In genomic region chr7:132690174-132690573, GRCh38 we compare ENCODE assay signal across 2 cellular contexts.
TF ChIP-seq lines count a peak whose summit lies in the region.

No MANE protein-coding gene starts in this region.

TF ChIP-seq in HepG2, 621 proteins besides CTCF, POLR2A, EP300 and RAD21 (continued from another document):
- TF ChIP-seq ZBTB40 (IDR thresholded peaks at IDR 0.05) (peak; percentile 70), ZBTB40 (CRISPR knock-in tag; IDR thresholded peaks at IDR 0.05) (no peak)

TF ChIP-seq in K562, 482 proteins besides CTCF, POLR2A, EP300 and RAD21 (continued from another document):
- peak; percentile 61; the same call in 1 of the 2 replicates for TF ChIP-seq ZBTB40 (IDR thresholded peaks at IDR 0.05)
- TF ChIP-seq ZBTB40 (CRISPR knock-in tag; IDR thresholded peaks at IDR 0.05) = no peak
- no peak for TF ChIP-seq PTTG1 (tag; IDR thresholded peaks at IDR 0.05; ENCODE audit: low read depth)
